10 cellular contexts compared by ENCODE assay signal in genomic region chr1:26582836-26583460, GRCh38. TPM values are rescaled to one million over a fixed set of nuclear protein-coding genes. Genes with fewer than 3 reads are reported as not detected.
DNase-seq lines count a peak whose midpoint lies in the region; ATAC-seq and TF ChIP-seq lines count a peak whose summit lies in the region.
"Had no signal": no experiment of that assay in that cellular context is flagged by ENCODE, and none has a peak within 500 bp of the region (broad histone marks: within the 10 kb centered on the region; RNA-seq: fewer than 3 reads in every experiment).

No MANE protein-coding gene starts in this region.

- H3K9me3 ChIP-seq in upper lobe of right lung, result no peaks in the 10 kb centered on the region
- H3K9me3 ChIP-seq: Caco-2 had no signal

- H3K4me3 ChIP-seq in upper lobe of right lung, result no peak overlapping the region
- H3K4me3 ChIP-seq: cardiac muscle cell had no signal

- intact Hi-C loops in Right ventricle myocardium superior (cut with DNase I), result no loop called here
- intact Hi-C loops in left ventricle myocardium superior (cut with micrococcal nuclease), result no loop called here
- intact Hi-C loops in upper lobe of right lung (cut with DNase I), result no loop called here

- DNase-seq in Right ventricle myocardium superior, result peak; percentile 59
- no peak for DNase-seq in left ventricle myocardium superior
- DNase-seq in activated CD4-positive, alpha-beta T cell treated with anti-CD3 and anti-CD28 coated beads, Interleukin-2, amount 50 U/mL, for 48 hours, result peak; percentile 88 to 92
- peak; percentile 31 for DNase-seq in hepatic stellate cell (ENCODE audit: low spot score)
- DNase-seq in upper lobe of right lung, result peak; percentile 87
- DNase-seq in DMS114 treated with DMSO at 0.1 percent for 48 hours (lab: John Stamatoyannopoulos, UW; ENCODE audit: unreplicated experiment), result no peak
- DNase-seq: Caco-2 had no signal

- no peak overlapping the region for H3K27ac ChIP-seq in upper lobe of right lung
- H3K27ac ChIP-seq: cardiac muscle cell had no signal

- no peaks in the 10 kb centered on the region for H3K36me3 ChIP-seq in upper lobe of right lung
- H3K36me3 ChIP-seq: cardiac muscle cell had no signal

- H3K4me1 ChIP-seq in upper lobe of right lung, result peaks cover 5% of the 10 kb centered on the region
- H3K4me1 ChIP-seq: Caco-2 had no signal

- no peaks in the 10 kb centered on the region for H3K27me3 ChIP-seq in upper lobe of right lung
- H3K27me3 ChIP-seq: cardiac muscle cell had no signal

- TF ChIP-seq CTCF in upper lobe of right lung (IDR thresholded peaks at IDR 0.05), result no peak

- no peak for ATAC-seq in Right ventricle myocardium superior (ENCODE audit: poor library complexity)
- no peak for ATAC-seq in left ventricle myocardium superior
- ATAC-seq in upper lobe of right lung, result peak; percentile 77
- no peak for ATAC-seq in GM18520 (IDR thresholded peaks at IDR 0.05; ENCODE audit: unreplicated experiment)
- no peak for ATAC-seq in HG03469 (IDR thresholded peaks at IDR 0.05; ENCODE audit: unreplicated experiment)

RNA-seq across cellular contexts. Expression of gene RPS6KA1, which starts 53.4 kb away (rescaled TPM):
- total RNA-seq in Right ventricle myocardium superior, result 3.9 TPM
- 4.6 TPM for total RNA-seq in left ventricle myocardium superior
- 124 TPM for total RNA-seq in upper lobe of right lung

Comparison
In these comparisons a context has a peak if more than half of its experiments do, and no peak if none do; other contexts are left out.
1. DNase-seq: peak in Right ventricle myocardium superior (single experiment), activated CD4-positive, alpha-beta T cell treated with anti-CD3 and anti-CD28 coated beads, Interleukin-2, amount 50 U/mL, for 48 hours (2 of 2), hepatic stellate cell (single experiment) and upper lobe of right lung (single experiment); none in left ventricle myocardium superior (single experiment) and DMS114 treated with DMSO at 0.1 percent for 48 hours (single experiment).
2. RNA of gene RPS6KA1, which starts 53.4 kb away (total RNA-seq): 124 TPM in upper lobe of right lung (single experiment); 4.6 TPM in left ventricle myocardium superior (single experiment) and 3.9 TPM in Right ventricle myocardium superior (single experiment); every median in the first group is over 10 times any median in the second.